ENCODE assay signal across 19 cellular contexts in the genomic region with DNA sequence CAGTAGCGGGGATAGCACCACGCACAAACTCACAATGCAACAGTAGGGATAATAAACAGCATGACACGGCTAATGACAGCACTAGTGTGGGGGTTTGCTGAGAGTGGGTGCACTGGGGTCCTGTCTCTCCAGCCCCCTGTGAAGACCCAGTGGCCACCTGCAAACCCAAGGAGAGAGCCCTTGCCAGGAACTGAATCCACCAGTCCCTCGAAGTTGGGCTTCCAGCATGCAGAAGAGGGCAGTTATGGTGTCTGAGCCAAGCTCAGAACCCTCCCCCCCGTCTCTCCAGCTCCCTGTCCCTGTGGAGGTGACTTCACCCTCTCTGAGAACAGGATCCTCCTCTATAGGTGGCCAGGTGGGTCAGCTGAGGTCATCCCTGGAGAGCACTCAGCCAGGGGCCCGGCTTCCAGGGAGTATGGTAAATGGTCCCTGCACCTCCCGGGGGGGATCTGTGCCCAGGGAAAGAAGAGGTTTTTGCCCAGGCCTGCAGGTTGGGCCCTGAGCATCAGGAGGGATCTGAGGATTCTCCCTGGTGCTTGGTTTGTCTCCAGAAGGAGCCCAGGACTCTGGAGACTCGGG.
DNase-seq lines count a peak whose midpoint lies in the region; ATAC-seq, FAIRE-seq and TF ChIP-seq lines count a peak whose summit lies in the region.
"Had no signal": no experiment of that assay in that cellular context is flagged by ENCODE, and none has a peak within 500 bp of the region (broad histone marks: within the 10 kb centered on the region; RNA-seq: fewer than 3 reads in every experiment).

No MANE protein-coding gene starts in this region.

- H3K4me3 Mint-ChIP-seq in immature natural killer cell (no peak overlapping the region), type B pancreatic cell (no peak overlapping the region)
- H3K4me3 Mint-ChIP-seq in activated naive CD8-positive, alpha-beta T cell treated with anti-CD3 and anti-CD28 coated beads, Interleukin-2, amount 50 U/mL, for 24 hours: no peak overlapping the region
- H3K4me3 Mint-ChIP-seq: B cell; CD8-positive, alpha-beta T cell; GM23338 had no signal

- TF ChIP-seq CTCF in left ventricle myocardium inferior (IDR thresholded peaks at IDR 0.05; ENCODE audit: borderline replicate concordance) (no peak), type B pancreatic cell (conservative IDR thresholded peaks at IDR 0.05) (no peak)

- peaks cover 14 to 40% (median 26%) of the 10 kb centered on the region in 6 donors for H3K9me3 Mint-ChIP-seq in immature natural killer cell
- no peaks in the 10 kb centered on the region for H3K9me3 Mint-ChIP-seq in type B pancreatic cell
- H3K9me3 Mint-ChIP-seq in activated naive CD8-positive, alpha-beta T cell treated with anti-CD3 and anti-CD28 coated beads, Interleukin-2, amount 50 U/mL, for 24 hours: peaks cover 17% of the 10 kb centered on the region

- H3K9me3 ChIP-seq in left ventricle myocardium inferior (replicated peaks): peaks cover 49% of the 10 kb centered on the region

- H3K27ac Mint-ChIP-seq in immature natural killer cell: peak overlapping the region in 4 of 6 donors; percentile 6 to 71 (median 40)
- H3K27ac Mint-ChIP-seq in type B pancreatic cell: no peak overlapping the region
- H3K27ac Mint-ChIP-seq in activated naive CD8-positive, alpha-beta T cell treated with anti-CD3 and anti-CD28 coated beads, Interleukin-2, amount 50 U/mL, for 24 hours: no peak overlapping the region
- H3K27ac Mint-ChIP-seq: B cell; CD8-positive, alpha-beta T cell; GM23338 had no signal

- H3K27me3 Mint-ChIP-seq in immature natural killer cell (ENCODE audit: low read depth in 3 of 3) (peaks cover 1 to 3% (median 2%) of the 10 kb centered on the region in 3 donors), type B pancreatic cell (no peaks in the 10 kb centered on the region)
- H3K27me3 Mint-ChIP-seq in activated naive CD8-positive, alpha-beta T cell treated with anti-CD3 and anti-CD28 coated beads, Interleukin-2, amount 50 U/mL, for 24 hours: no peaks in the 10 kb centered on the region

- no peak overlapping the region for H3K4me3 ChIP-seq in left ventricle myocardium inferior
- H3K4me3 ChIP-seq: BLaER1 treated with 17β-estradiol and CSF1 and Interleukin-3, amounts not matched to agents 10 nM and 100 nM; GM23338 had no signal

- H3K4me1 Mint-ChIP-seq in immature natural killer cell (no peaks in the 10 kb centered on the region), type B pancreatic cell (ENCODE audit: unreplicated experiment) (peaks cover 4% of the 10 kb centered on the region)
- H3K4me1 Mint-ChIP-seq in activated naive CD8-positive, alpha-beta T cell treated with anti-CD3 and anti-CD28 coated beads, Interleukin-2, amount 50 U/mL, for 24 hours: peaks cover 5% of the 10 kb centered on the region
- H3K4me1 Mint-ChIP-seq: B cell, GM23338 had no signal

- peaks cover 17% of the 10 kb centered on the region for H3K4me1 ChIP-seq in left ventricle myocardium inferior

- intact Hi-C loops in left ventricle myocardium inferior (cut with micrococcal nuclease) (no loop called here), cardiac septum (cut with DNase I) (no loop called here)

- no peaks in the 10 kb centered on the region for H3K36me3 ChIP-seq in left ventricle myocardium inferior
- H3K36me3 ChIP-seq: BLaER1 treated with 17β-estradiol and CSF1 and Interleukin-3, amounts not matched to agents 10 nM and 100 nM had no signal

- no peak for TF ChIP-seq POLR2A in H54 (IDR thresholded peaks at IDR 0.05; ENCODE audit: low read depth, low read length)

- no peak for ATAC-seq in activated naive CD8-positive, alpha-beta T cell treated with anti-CD3 and anti-CD28 coated beads, Interleukin-2, amount 50 U/mL, for 24 hours
- ATAC-seq: CD8-positive, alpha-beta T cell; GM23338; HCT116; HepG2 had no signal

- DNase-seq in NCI-H146 (lab: John Stamatoyannopoulos, UW): peak; percentile 18
- DNase-seq in NCI-H146 treated with DMSO at 0.1 percent for 48 hours (lab: John Stamatoyannopoulos, UW; ENCODE audit: unreplicated experiment): no peak
- DNase-seq in left ventricle myocardium inferior: no peak
- no peak for DNase-seq in cardiac septum (ENCODE audit: low spot score)
- DNase-seq in immature natural killer cell: no peak
- DNase-seq in type B pancreatic cell (ENCODE audit: extremely low spot score, unreplicated experiment): peak; percentile 62
- no peak for DNase-seq in activated naive CD8-positive, alpha-beta T cell treated with anti-CD3 and anti-CD28 coated beads, Interleukin-2, amount 50 U/mL, for 24 hours
- no peak for DNase-seq in H54 (ENCODE audit: insufficient read length, low spot score)
- DNase-seq: 8988T; Calu3; CD8-positive, alpha-beta T cell had no signal

- no peak for FAIRE-seq in H54 (lab: Jason Lieb, UNC)
- FAIRE-seq: G401.6, GM12891, HepG2, HTR-8/SVneo had no signal

- H3K36me3 Mint-ChIP-seq in immature natural killer cell: peaks cover 0 to 3% (median 0%) of the 10 kb centered on the region in 3 donors
- H3K36me3 Mint-ChIP-seq in type B pancreatic cell: no peaks in the 10 kb centered on the region
- no peaks in the 10 kb centered on the region for H3K36me3 Mint-ChIP-seq in activated naive CD8-positive, alpha-beta T cell treated with anti-CD3 and anti-CD28 coated beads, Interleukin-2, amount 50 U/mL, for 24 hours (ENCODE audit: low read depth)
- H3K36me3 Mint-ChIP-seq: CD8-positive, alpha-beta T cell had no signal

- peaks cover 16% of the 10 kb centered on the region for H3K27me3 ChIP-seq in left ventricle myocardium inferior (ENCODE audit: low read depth)

- peak overlapping the region; percentile 44 for H3K27ac ChIP-seq in left ventricle myocardium inferior (replicated peaks)
- H3K27ac ChIP-seq: BLaER1 treated with 17β-estradiol and CSF1 and Interleukin-3, amounts not matched to agents 10 nM and 100 nM had no signal

Comparison
In these comparisons a context has a peak if more than half of its experiments do, and no peak if none do; other contexts are left out.
1. DNase-seq: peak in NCI-H146 (single experiment) and type B pancreatic cell (single experiment); none in NCI-H146 treated with DMSO at 0.1 percent for 48 hours (single experiment), left ventricle myocardium inferior (single experiment), cardiac septum (single experiment), immature natural killer cell (0 of 3), activated naive CD8-positive, alpha-beta T cell treated with anti-CD3 and anti-CD28 coated beads, Interleukin-2, amount 50 U/mL, for 24 hours (single experiment) and H54 (single experiment).
2. H3K27ac Mint-ChIP-seq: peak in immature natural killer cell (4 of 6); none in type B pancreatic cell (single experiment) and activated naive CD8-positive, alpha-beta T cell treated with anti-CD3 and anti-CD28 coated beads, Interleukin-2, amount 50 U/mL, for 24 hours (single experiment).